1 cellular context compared by ENCODE assay signal in genomic region chr9:72149231-72149975, GRCh38.
TF ChIP-seq lines count a peak whose summit lies in the region.

TSS of gene GDA (plus strand) at chr9:72149440. CDS start at chr9:72149560, 120 bp downstream.

TF ChIP-seq in HepG2, 621 proteins besides CTCF, POLR2A, EP300 and RAD21 (continued from another document and continues in another):
- TF ChIP-seq, protein P1, sequence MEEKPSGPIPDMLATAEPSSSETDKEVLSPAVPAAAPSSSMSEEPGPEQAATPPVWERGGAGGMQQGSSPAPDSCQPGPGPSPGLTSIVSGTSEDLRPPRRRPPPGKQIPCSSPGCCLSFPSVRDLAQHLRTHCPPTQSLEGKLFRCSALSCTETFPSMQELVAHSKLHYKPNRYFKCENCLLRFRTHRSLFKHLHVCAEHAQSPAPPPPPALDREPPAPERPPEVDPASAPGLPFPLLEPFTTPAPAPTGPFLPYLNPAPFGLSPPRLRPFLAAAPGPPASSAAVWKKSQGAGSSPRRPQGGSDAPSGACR (CRISPR knock-in tag; IDR thresholded peaks at IDR 0.05) = 0 out of 2 replicates have a peak, but pooled peaks have one; percentile 59
- peak; percentile 91; the same call in 1 of the 2 replicates for TF ChIP-seq ZNF441 (CRISPR knock-in tag; IDR thresholded peaks at IDR 0.05; ENCODE audit: borderline replicate concordance)
- peak; percentile 55 for TF ChIP-seq ZMYM3 (CRISPR knock-in tag; IDR thresholded peaks at IDR 0.05)
- TF ChIP-seq, protein P2, sequence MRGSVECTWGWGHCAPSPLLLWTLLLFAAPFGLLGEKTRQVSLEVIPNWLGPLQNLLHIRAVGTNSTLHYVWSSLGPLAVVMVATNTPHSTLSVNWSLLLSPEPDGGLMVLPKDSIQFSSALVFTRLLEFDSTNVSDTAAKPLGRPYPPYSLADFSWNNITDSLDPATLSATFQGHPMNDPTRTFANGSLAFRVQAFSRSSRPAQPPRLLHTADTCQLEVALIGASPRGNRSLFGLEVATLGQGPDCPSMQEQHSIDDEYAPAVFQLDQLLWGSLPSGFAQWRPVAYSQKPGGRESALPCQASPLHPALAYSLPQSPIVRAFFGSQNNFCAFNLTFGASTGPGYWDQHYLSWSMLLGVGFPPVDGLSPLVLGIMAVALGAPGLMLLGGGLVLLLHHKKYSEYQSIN (CRISPR knock-in tag; IDR thresholded peaks at IDR 0.05; ENCODE audit: borderline replicate concordance) = no peak
- no peak for TF ChIP-seq ZNF34 (CRISPR knock-in tag; IDR thresholded peaks at IDR 0.05; ENCODE audit: borderline replicate concordance)
- no peak for TF ChIP-seq JARID2 (CRISPR knock-in tag; IDR thresholded peaks at IDR 0.05; ENCODE audit: insufficient replicate concordance)
- no peak for TF ChIP-seq ZBTB33 (CRISPR knock-in tag; IDR thresholded peaks at IDR 0.05)
- TF ChIP-seq ISL2 (CRISPR knock-in tag; IDR thresholded peaks at IDR 0.05) = no peak
- TF ChIP-seq FOXM1 (CRISPR knock-in tag; IDR thresholded peaks at IDR 0.05) = no peak
- TF ChIP-seq WIZ (CRISPR knock-in tag; IDR thresholded peaks at IDR 0.05) = 0 out of 2 replicates have a peak, but pooled peaks have one; percentile 83
- TF ChIP-seq, protein P3, sequence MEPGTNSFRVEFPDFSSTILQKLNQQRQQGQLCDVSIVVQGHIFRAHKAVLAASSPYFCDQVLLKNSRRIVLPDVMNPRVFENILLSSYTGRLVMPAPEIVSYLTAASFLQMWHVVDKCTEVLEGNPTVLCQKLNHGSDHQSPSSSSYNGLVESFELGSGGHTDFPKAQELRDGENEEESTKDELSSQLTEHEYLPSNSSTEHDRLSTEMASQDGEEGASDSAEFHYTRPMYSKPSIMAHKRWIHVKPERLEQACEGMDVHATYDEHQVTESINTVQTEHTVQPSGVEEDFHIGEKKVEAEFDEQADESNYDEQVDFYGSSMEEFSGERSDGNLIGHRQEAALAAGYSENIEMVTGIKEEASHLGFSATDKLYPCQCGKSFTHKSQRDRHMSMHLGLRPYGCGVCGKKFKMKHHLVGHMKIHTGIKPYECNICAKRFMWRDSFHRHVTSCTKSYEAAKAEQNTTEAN (CRISPR knock-in tag; conservative IDR thresholded peaks at IDR 0.05) = peak; percentile 16; the same call in 1 of the 2 replicates
- TF ChIP-seq CCAR2 (optimal IDR thresholded peaks at IDR 0.05; ENCODE audit: low read depth, low read length) = no peak
- 0 out of 2 replicates have a peak, but pooled peaks have one; percentile 78 for TF ChIP-seq ZNF550 (CRISPR knock-in tag; IDR thresholded peaks at IDR 0.05; ENCODE audit: borderline replicate concordance)
- no peak for TF ChIP-seq SRSF4 (IDR thresholded peaks at IDR 0.05; ENCODE audit: low read depth, low read length, poor library complexity, severe bottlenecking)
- no peak for TF ChIP-seq BCLAF1 (IDR thresholded peaks at IDR 0.05)
- peak; percentile 34; the same call in 1 of the 2 replicates for TF ChIP-seq ETV5 (CRISPR knock-in tag; IDR thresholded peaks at IDR 0.05; ENCODE audit: borderline replicate concordance)
- TF ChIP-seq SALL1 (CRISPR knock-in tag; IDR thresholded peaks at IDR 0.05) = peak; percentile 80
- TF ChIP-seq NR3C1 (CRISPR knock-in tag; IDR thresholded peaks at IDR 0.05) = no peak
- 0 out of 2 replicates have a peak, but pooled peaks have one; percentile 70 for TF ChIP-seq SMAD1 (CRISPR knock-in tag; IDR thresholded peaks at IDR 0.05; ENCODE audit: borderline replicate concordance, low read depth)
- TF ChIP-seq ZNF7 (CRISPR knock-in tag; IDR thresholded peaks at IDR 0.05) = no peak
- TF ChIP-seq NAIF1 (CRISPR knock-in tag; IDR thresholded peaks at IDR 0.05; ENCODE audit: borderline replicate concordance) = peak; percentile 98
- TF ChIP-seq MIXL1 (CRISPR knock-in tag; IDR thresholded peaks at IDR 0.05) = no peak
- TF ChIP-seq SP4 (CRISPR knock-in tag; IDR thresholded peaks at IDR 0.05) = no peak
- TF ChIP-seq ZNF382 (CRISPR knock-in tag; IDR thresholded peaks at IDR 0.05; ENCODE audit: borderline replicate concordance) = no peak
- no peak for TF ChIP-seq NCOA5 (CRISPR knock-in tag; IDR thresholded peaks at IDR 0.05)
- TF ChIP-seq SOX6 (IDR thresholded peaks at IDR 0.05) = no peak
- TF ChIP-seq SOX6 (CRISPR knock-in tag; IDR thresholded peaks at IDR 0.05) = no peak
- TF ChIP-seq XBP1 (CRISPR knock-in tag; IDR thresholded peaks at IDR 0.05) = no peak
- TF ChIP-seq, protein P4, sequence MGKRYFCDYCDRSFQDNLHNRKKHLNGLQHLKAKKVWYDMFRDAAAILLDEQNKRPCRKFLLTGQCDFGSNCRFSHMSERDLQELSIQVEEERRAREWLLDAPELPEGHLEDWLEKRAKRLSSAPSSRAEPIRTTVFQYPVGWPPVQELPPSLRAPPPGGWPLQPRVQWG (CRISPR knock-in tag; IDR thresholded peaks at IDR 0.05; ENCODE audit: borderline replicate concordance, low read depth) = no peak
- TF ChIP-seq, protein P5, sequence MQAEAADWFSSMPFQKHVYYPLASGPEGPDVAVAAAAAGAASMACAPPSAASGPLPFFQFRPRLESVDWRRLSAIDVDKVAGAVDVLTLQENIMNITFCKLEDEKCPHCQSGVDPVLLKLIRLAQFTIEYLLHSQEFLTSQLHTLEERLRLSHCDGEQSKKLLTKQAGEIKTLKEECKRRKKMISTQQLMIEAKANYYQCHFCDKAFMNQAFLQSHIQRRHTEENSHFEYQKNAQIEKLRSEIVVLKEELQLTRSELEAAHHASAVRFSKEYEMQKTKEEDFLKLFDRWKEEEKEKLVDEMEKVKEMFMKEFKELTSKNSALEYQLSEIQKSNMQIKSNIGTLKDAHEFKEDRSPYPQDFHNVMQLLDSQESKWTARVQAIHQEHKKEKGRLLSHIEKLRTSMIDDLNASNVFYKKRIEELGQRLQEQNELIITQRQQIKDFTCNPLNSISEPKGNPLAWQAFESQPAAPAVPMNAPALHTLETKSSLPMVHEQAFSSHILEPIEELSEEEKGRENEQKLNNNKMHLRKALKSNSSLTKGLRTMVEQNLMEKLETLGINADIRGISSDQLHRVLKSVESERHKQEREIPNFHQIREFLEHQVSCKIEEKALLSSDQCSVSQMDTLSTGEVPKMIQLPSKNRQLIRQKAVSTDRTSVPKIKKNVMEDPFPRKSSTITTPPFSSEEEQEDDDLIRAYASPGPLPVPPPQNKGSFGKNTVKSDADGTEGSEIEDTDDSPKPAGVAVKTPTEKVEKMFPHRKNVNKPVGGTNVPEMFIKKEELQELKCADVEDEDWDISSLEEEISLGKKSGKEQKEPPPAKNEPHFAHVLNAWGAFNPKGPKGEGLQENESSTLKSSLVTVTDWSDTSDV (CRISPR knock-in tag; IDR thresholded peaks at IDR 0.05) = peak; percentile 84; the same call in 1 of the 2 replicates
- TF ChIP-seq ZNF362 (CRISPR knock-in tag; IDR thresholded peaks at IDR 0.05; ENCODE audit: borderline replicate concordance) = no peak
- TF ChIP-seq, protein P6, sequence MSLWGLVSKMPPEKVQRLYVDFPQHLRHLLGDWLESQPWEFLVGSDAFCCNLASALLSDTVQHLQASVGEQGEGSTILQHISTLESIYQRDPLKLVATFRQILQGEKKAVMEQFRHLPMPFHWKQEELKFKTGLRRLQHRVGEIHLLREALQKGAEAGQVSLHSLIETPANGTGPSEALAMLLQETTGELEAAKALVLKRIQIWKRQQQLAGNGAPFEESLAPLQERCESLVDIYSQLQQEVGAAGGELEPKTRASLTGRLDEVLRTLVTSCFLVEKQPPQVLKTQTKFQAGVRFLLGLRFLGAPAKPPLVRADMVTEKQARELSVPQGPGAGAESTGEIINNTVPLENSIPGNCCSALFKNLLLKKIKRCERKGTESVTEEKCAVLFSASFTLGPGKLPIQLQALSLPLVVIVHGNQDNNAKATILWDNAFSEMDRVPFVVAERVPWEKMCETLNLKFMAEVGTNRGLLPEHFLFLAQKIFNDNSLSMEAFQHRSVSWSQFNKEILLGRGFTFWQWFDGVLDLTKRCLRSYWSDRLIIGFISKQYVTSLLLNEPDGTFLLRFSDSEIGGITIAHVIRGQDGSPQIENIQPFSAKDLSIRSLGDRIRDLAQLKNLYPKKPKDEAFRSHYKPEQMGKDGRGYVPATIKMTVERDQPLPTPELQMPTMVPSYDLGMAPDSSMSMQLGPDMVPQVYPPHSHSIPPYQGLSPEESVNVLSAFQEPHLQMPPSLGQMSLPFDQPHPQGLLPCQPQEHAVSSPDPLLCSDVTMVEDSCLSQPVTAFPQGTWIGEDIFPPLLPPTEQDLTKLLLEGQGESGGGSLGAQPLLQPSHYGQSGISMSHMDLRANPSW (CRISPR knock-in tag; IDR thresholded peaks at IDR 0.05; ENCODE audit: borderline replicate concordance) = no peak
- TF ChIP-seq NR1H2 (CRISPR knock-in tag; IDR thresholded peaks at IDR 0.05; ENCODE audit: borderline replicate concordance, low read depth) = 0 out of 2 replicates have a peak, but pooled peaks have one; percentile 69
- TF ChIP-seq ZNF766 (CRISPR knock-in tag; IDR thresholded peaks at IDR 0.05; ENCODE audit: borderline replicate concordance) = peak; percentile 83; the same call in 1 of the 2 replicates
- TF ChIP-seq ZKSCAN5 (CRISPR knock-in tag; IDR thresholded peaks at IDR 0.05) = 0 out of 2 replicates have a peak, but pooled peaks have one; percentile 80
- no peak for TF ChIP-seq ZSCAN30 (CRISPR knock-in tag; IDR thresholded peaks at IDR 0.05)
- TF ChIP-seq, protein P7, sequence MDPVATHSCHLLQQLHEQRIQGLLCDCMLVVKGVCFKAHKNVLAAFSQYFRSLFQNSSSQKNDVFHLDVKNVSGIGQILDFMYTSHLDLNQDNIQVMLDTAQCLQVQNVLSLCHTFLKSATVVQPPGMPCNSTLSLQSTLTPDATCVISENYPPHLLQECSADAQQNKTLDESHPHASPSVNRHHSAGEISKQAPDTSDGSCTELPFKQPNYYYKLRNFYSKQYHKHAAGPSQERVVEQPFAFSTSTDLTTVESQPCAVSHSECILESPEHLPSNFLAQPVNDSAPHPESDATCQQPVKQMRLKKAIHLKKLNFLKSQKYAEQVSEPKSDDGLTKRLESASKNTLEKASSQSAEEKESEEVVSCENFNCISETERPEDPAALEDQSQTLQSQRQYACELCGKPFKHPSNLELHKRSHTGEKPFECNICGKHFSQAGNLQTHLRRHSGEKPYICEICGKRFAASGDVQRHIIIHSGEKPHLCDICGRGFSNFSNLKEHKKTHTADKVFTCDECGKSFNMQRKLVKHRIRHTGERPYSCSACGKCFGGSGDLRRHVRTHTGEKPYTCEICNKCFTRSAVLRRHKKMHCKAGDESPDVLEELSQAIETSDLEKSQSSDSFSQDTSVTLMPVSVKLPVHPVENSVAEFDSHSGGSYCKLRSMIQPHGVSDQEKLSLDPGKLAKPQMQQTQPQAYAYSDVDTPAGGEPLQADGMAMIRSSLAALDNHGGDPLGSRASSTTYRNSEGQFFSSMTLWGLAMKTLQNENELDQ (CRISPR knock-in tag; IDR thresholded peaks at IDR 0.05; ENCODE audit: borderline replicate concordance) = no peak
- peak; percentile 84; the same call in 1 of the 2 replicates for TF ChIP-seq EED (CRISPR knock-in tag; IDR thresholded peaks at IDR 0.05)
- no peak; the same call in 1 of the 2 replicates for TF ChIP-seq PITX1 (CRISPR knock-in tag; IDR thresholded peaks at IDR 0.05)
- no peak for TF ChIP-seq HBP1 (CRISPR knock-in tag; IDR thresholded peaks at IDR 0.05; ENCODE audit: low read depth)
- TF ChIP-seq PAWR (CRISPR knock-in tag; IDR thresholded peaks at IDR 0.05; ENCODE audit: borderline replicate concordance) = no peak
- peak; percentile 95 for TF ChIP-seq ZNF547 (CRISPR knock-in tag; IDR thresholded peaks at IDR 0.05)
- TF ChIP-seq PTBP1 (IDR thresholded peaks at IDR 0.05; ENCODE audit: low read depth, low read length, poor library complexity, severe bottlenecking) = no peak
